10 cellular contexts compared by ENCODE assay signal in genomic region chr1:206736878-206737728, GRCh38. TPM values are rescaled to one million over a fixed set of nuclear protein-coding genes. Genes with fewer than 3 reads are reported as not detected.
DNase-seq lines count a peak whose midpoint lies in the region; ATAC-seq, FAIRE-seq and TF ChIP-seq lines count a peak whose summit lies in the region.
"Had no signal": no experiment of that assay in that cellular context is flagged by ENCODE, and none has a peak within 500 bp of the region (broad histone marks: within the 10 kb centered on the region; RNA-seq: fewer than 3 reads in every experiment).

No MANE protein-coding gene starts in this region.

- H3K4me1 ChIP-seq in Loucy (ENCODE audit: insufficient read depth, low read length, poor library complexity, severe bottlenecking) (peaks cover 66% of the 10 kb centered on the region), testis (peaks cover 19% of the 10 kb centered on the region)

- peak overlapping the region; percentile 5 for H3K4me2 ChIP-seq in Loucy (ENCODE audit: low read depth, low read length, poor library complexity, severe bottlenecking)

- 82 to 86% methylated on average over 11 to 14 of the region's 14 CpGs for WGBS in testis, 2 donors

- intact Hi-C loops in activated CD4-positive, alpha-beta memory T cell treated with anti-CD3 and anti-CD28 coated beads for 36 hours (cut with micrococcal nuclease): no loop called here
- intact Hi-C loops in testis (cut with DNase I; ENCODE audit: low total_unique reads): loop anchor here (5.0 kb wide), 1 partner anchor 175 kb away; no protein-coding TSS in a partner anchor

- TF ChIP-seq POLR2A in H54 (IDR thresholded peaks at IDR 0.05; ENCODE audit: low read depth, low read length) (no peak), testis (IDR thresholded peaks at IDR 0.05) (no peak)

- TF ChIP-seq CTCF in Loucy (conservative IDR thresholded peaks at IDR 0.05; ENCODE audit: low read length) (no peak), testis (IDR thresholded peaks at IDR 0.05) (no peak)

- peaks cover 29% of the 10 kb centered on the region; the same call in 1 of the 2 replicates for H3K36me3 ChIP-seq in Loucy (ENCODE audit: insufficient read depth, low read length)
- no peaks in the 10 kb centered on the region for H3K36me3 ChIP-seq in testis (ENCODE audit: low read depth, missing control alignments)

- no peaks in the 10 kb centered on the region for H3K9me3 Mint-ChIP-seq in activated CD4-positive, alpha-beta memory T cell treated with anti-CD3 and anti-CD28 coated beads for 36 hours
- no peaks in the 10 kb centered on the region for H3K9me3 Mint-ChIP-seq in stimulated activated effector memory CD8-positive, alpha-beta T cell treated with anti-CD3 and anti-CD28 coated beads, Interleukin-12 subunit alpha, Interleukin-12 subunit beta, amount 100 ng/mL, for 72 hours

- peaks cover 5% of the 10 kb centered on the region; the same call in 1 of the 2 replicates for H3F3A ChIP-seq in Loucy (ENCODE audit: low read depth)

- H4K20me1 ChIP-seq in Loucy (ENCODE audit: insufficient read depth, low read length, poor library complexity, severe bottlenecking): no peaks in the 10 kb centered on the region

- H2AFZ ChIP-seq in Loucy (ENCODE audit: low read length): no peak overlapping the region

- CTCF ChIA-PET in activated CD4-positive, alpha-beta memory T cell treated with anti-CD3 and anti-CD28 coated beads for 36 hours (lab: Charles Lee): interaction anchor here (1.0 to 9.3 kb wide), 10 partner anchors 11 to 313 kb away, joined by 3 to 315 read pairs (median 4); partner anchors contain the start of genes IL10 and IL19

- peak overlapping the region in 1 of 2 donors; percentile 13 for H3K27ac ChIP-seq in testis
- H3K27ac ChIP-seq: SJCRH30 had no signal

- H3K27me3 ChIP-seq in Loucy (ENCODE audit: insufficient read depth, low read length, poor library complexity, severe bottlenecking): no peaks in the 10 kb centered on the region
- H3K27me3 ChIP-seq in testis: no peaks in the 10 kb centered on the region
- H3K27me3 ChIP-seq: SJCRH30 had no signal

- H3K4me3 ChIP-seq in Loucy (ENCODE audit: low read length, poor library complexity, severe bottlenecking) (no peak overlapping the region), testis (no peak overlapping the region)
- H3K4me3 ChIP-seq: SJCRH30 had no signal

- H3K27me3 Mint-ChIP-seq in activated CD4-positive, alpha-beta memory T cell treated with anti-CD3 and anti-CD28 coated beads for 36 hours: no peaks in the 10 kb centered on the region

- peak; percentile 52 for ATAC-seq in stimulated activated effector memory CD8-positive, alpha-beta T cell treated with anti-CD3 and anti-CD28 coated beads, Interleukin-12 subunit alpha, Interleukin-12 subunit beta, amount 100 ng/mL, for 72 hours

- H3K4me1 Mint-ChIP-seq in activated CD4-positive, alpha-beta memory T cell treated with anti-CD3 and anti-CD28 coated beads for 36 hours (ENCODE audit: low read depth): peaks cover 80% of the 10 kb centered on the region
- peaks cover 83% of the 10 kb centered on the region for H3K4me1 Mint-ChIP-seq in stimulated activated effector memory CD8-positive, alpha-beta T cell treated with anti-CD3 and anti-CD28 coated beads, Interleukin-12 subunit alpha, Interleukin-12 subunit beta, amount 100 ng/mL, for 72 hours

- no peak overlapping the region for H3K4me3 Mint-ChIP-seq in activated CD4-positive, alpha-beta memory T cell treated with anti-CD3 and anti-CD28 coated beads for 36 hours
- H3K4me3 Mint-ChIP-seq in stimulated activated effector memory CD8-positive, alpha-beta T cell treated with anti-CD3 and anti-CD28 coated beads, Interleukin-12 subunit alpha, Interleukin-12 subunit beta, amount 100 ng/mL, for 72 hours: peak overlapping the region; percentile 57

- peak overlapping the region; percentile 64 for H3K27ac Mint-ChIP-seq in activated CD4-positive, alpha-beta memory T cell treated with anti-CD3 and anti-CD28 coated beads for 36 hours
- peak overlapping the region; percentile 92 for H3K27ac Mint-ChIP-seq in stimulated activated effector memory CD8-positive, alpha-beta T cell treated with anti-CD3 and anti-CD28 coated beads, Interleukin-12 subunit alpha, Interleukin-12 subunit beta, amount 100 ng/mL, for 72 hours

- DNase-seq in activated CD4-positive, alpha-beta memory T cell treated with anti-CD3 and anti-CD28 coated beads for 36 hours: peak; percentile 62
- peak; percentile 44 for DNase-seq in effector CD4-positive, alpha-beta T cell
- peak in 1 of 2 donors; percentile 72 for DNase-seq in stimulated activated effector memory CD8-positive, alpha-beta T cell treated with anti-CD3 and anti-CD28 coated beads, Interleukin-12 subunit alpha, Interleukin-12 subunit beta, amount 100 ng/mL, for 72 hours (ENCODE audit: low spot score in 2 of 2)
- DNase-seq in mucosa of gallbladder (ENCODE audit: low spot score) (no peak), H54 (ENCODE audit: insufficient read length, low spot score) (no peak), testis (no peak)
- DNase-seq: NCI-H2081, SJCRH30 had no signal

- no peak for FAIRE-seq in H54 (lab: Jason Lieb, UNC)

- no peaks in the 10 kb centered on the region for H3K9me3 ChIP-seq in Loucy (ENCODE audit: insufficient read depth, low read depth, low read length)
- no peaks in the 10 kb centered on the region for H3K9me3 ChIP-seq in testis
- H3K9me3 ChIP-seq: SJCRH30 had no signal

- POLR2A ChIA-PET in activated CD4-positive, alpha-beta memory T cell treated with anti-CD3 and anti-CD28 coated beads for 36 hours (lab: Charles Lee): interaction anchor here (0.6 to 1.6 kb wide), 8 partner anchors 25 to 72 kb away, joined by 3 to 15 read pairs (median 3); partner anchors contain the start of gene IL19

- H3K9me2 ChIP-seq in Loucy (replicated peaks; ENCODE audit: low read depth, low read length): no peaks in the 10 kb centered on the region

- peaks cover 19% of the 10 kb centered on the region for H3K36me3 Mint-ChIP-seq in activated CD4-positive, alpha-beta memory T cell treated with anti-CD3 and anti-CD28 coated beads for 36 hours
- H3K36me3 Mint-ChIP-seq in stimulated activated effector memory CD8-positive, alpha-beta T cell treated with anti-CD3 and anti-CD28 coated beads, Interleukin-12 subunit alpha, Interleukin-12 subunit beta, amount 100 ng/mL, for 72 hours: peaks cover 56% of the 10 kb centered on the region

- H3K9ac ChIP-seq in Loucy (ENCODE audit: low read depth, low read length, poor library complexity, severe bottlenecking): peak overlapping the region; percentile 62

- H3K79me2 ChIP-seq in Loucy (ENCODE audit: insufficient read depth, low read length): no peaks in the 10 kb centered on the region

RNA-seq across cellular contexts. Expression of gene IL19, which starts 33.5 kb away (rescaled TPM):
- total RNA-seq in activated CD4-positive, alpha-beta memory T cell treated with anti-CD3 and anti-CD28 coated beads for 36 hours: under 1 TPM in 1 of 2 experiments, not detected in 1; 0.21 TPM
- not detected for total RNA-seq in mucosa of gallbladder
- not detected for total RNA-seq in testis
- 0.37 TPM for polyA plus RNA-seq in testis (ENCODE audit: insufficient read depth, low read depth, low replicate concordance)
- total RNA-seq: G401, SJCRH30 had no signal

RNA-seq across cellular contexts. Expression of gene IL10, which starts 35.2 kb away (rescaled TPM):
- 10 to 100 TPM; 17.3 to 18.5 TPM for total RNA-seq in activated CD4-positive, alpha-beta memory T cell treated with anti-CD3 and anti-CD28 coated beads for 36 hours
- total RNA-seq in mucosa of gallbladder: 1.4 TPM
- total RNA-seq in testis: 1 to 10 TPM; 1.4 to 1.7 TPM
- 3.5 TPM for polyA plus RNA-seq in testis (ENCODE audit: insufficient read depth, low read depth, low replicate concordance)
- total RNA-seq: G401 had no signal

RNA-seq across cellular contexts. Expression of gene MAPKAPK2, which starts 52.4 kb away (rescaled TPM):
- total RNA-seq in activated CD4-positive, alpha-beta memory T cell treated with anti-CD3 and anti-CD28 coated beads for 36 hours: 10 to 100 TPM; 96.9 to 97.4 TPM
- 168 TPM for total RNA-seq in mucosa of gallbladder
- 10 to 100 TPM; 66.3 to 69.1 TPM for total RNA-seq in testis
- 76.5 TPM for polyA plus RNA-seq in testis (ENCODE audit: insufficient read depth, low read depth, low replicate concordance)

Comparison
In these comparisons a context has a peak if more than half of its experiments do, and no peak if none do; other contexts are left out.
1. DNase-seq: peak in activated CD4-positive, alpha-beta memory T cell treated with anti-CD3 and anti-CD28 coated beads for 36 hours (single experiment) and effector CD4-positive, alpha-beta T cell (single experiment); none in mucosa of gallbladder (single experiment), H54 (single experiment) and testis (single experiment).